Comparison of ENCODE assay signal across 28 cellular contexts in the genomic region with DNA sequence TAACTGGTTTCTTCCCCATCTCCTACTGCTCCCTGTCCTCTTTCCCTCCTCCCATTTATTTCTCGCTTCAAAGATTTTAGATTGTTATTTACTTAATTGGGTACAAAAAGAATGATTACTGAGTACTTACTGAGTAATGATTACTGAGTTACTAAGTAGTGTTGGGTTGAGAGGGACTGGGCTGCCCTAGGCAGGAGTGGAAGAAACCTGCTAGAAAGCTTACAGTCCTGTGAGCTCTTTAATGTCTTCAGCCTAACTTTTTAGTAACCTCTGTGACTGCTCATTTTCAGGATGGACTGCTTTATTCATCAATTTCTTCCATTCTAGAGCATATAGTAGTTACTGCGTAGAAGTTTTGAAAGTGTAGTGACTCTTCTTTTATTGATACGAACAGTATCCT. TPM values are rescaled to one million over a fixed set of nuclear protein-coding genes. Genes with fewer than 3 reads are reported as not detected.
DNase-seq lines count a peak whose midpoint lies in the region; ATAC-seq, FAIRE-seq and TF ChIP-seq lines count a peak whose summit lies in the region.
"Had no signal": no experiment of that assay in that cellular context is flagged by ENCODE, and none has a peak within 500 bp of the region (broad histone marks: within the 10 kb centered on the region; RNA-seq: fewer than 3 reads in every experiment).

No MANE protein-coding gene starts in this region.

- 95% methylated on average over 3 of the region's 3 CpGs for WGBS in GM12878 (ENCODE audit: insufficient coverage, insufficient replicate concordance, low lambda C conversion rate, missing lambda C conversion rate)

- DNase-seq in H54 (ENCODE audit: insufficient read length, low spot score) (no peak), GM12878 (ENCODE audit: low read depth, low spot score) (no peak), renal cortical epithelial cell (ENCODE audit: low read depth) (peak; percentile 46), endothelial cell (ENCODE audit: low spot score) (no peak), dedifferentiated amniotic fluid mesenchymal stem cell (ENCODE audit: extremely low spot score) (no peak), NCI-H345 treated with DMSO at 0.1 percent for 48 hours (lab: John Stamatoyannopoulos, UW; ENCODE audit: unreplicated experiment) (no peak)
- DNase-seq: 8988T; ACHN; BE2C; C1 segment of cervical spinal cord; CD4-positive, alpha-beta memory T cell; CD4-positive, CD25-positive, alpha-beta regulatory T cell; CD8-positive, alpha-beta memory T cell; COR-L47; DMS 273 treated with DMSO at 0.1 percent for 48 hours; DMS153; DMS53; DMS79; GF-D8 had no signal

- H3K27me3 ChIP-seq in GM12878 (replicated peaks in 1 of 2; ENCODE audit: control insufficient read depth in 2 of 2, insufficient read depth in 2 of 2, low read length in 1 of 2) (no peaks in the 10 kb centered on the region), endocrine pancreas (ENCODE audit: control insufficient read depth, insufficient read depth, low read length) (no peaks in the 10 kb centered on the region)
- H3K27me3 ChIP-seq: BE2C, BLaER1 had no signal

- RAD21 ChIA-PET in GM12878 (lab: Charles Lee; ENCODE audit: unreplicated experiment): interaction anchor here (0.8 kb wide), 1 partner anchor 40 kb away, joined by 3 read pairs; no protein-coding TSS in a partner anchor

- H3K4me3 ChIP-seq in GM12878: no peak overlapping the region; the same call in 1 of the 2 replicates
- peak overlapping the region; percentile 16 for H3K4me3 ChIP-seq in endocrine pancreas (ENCODE audit: control insufficient read depth, insufficient read depth, low read length)
- H3K4me3 ChIP-seq: BLaER1 had no signal

- H3K27ac ChIP-seq in GM12878 (ENCODE audit: control insufficient read depth, insufficient read depth): no peak overlapping the region
- H3K27ac ChIP-seq: BLaER1 had no signal

- H4K20me1 ChIP-seq in GM12878 (ENCODE audit: control insufficient read depth, insufficient read depth): no peaks in the 10 kb centered on the region

- TF ChIP-seq EP300 in GM12878 (IDR thresholded peaks at IDR 0.05; ENCODE audit: borderline replicate concordance in 1 of 2, control insufficient read depth in 1 of 2, low read depth in 2 of 2, low read length in 2 of 2): no peak

- H3K9ac ChIP-seq in GM12878 (ENCODE audit: control insufficient read depth, insufficient read depth, low read length) (no peak overlapping the region), endocrine pancreas (ENCODE audit: control insufficient read depth, insufficient read depth, low read length) (no peak overlapping the region)
- H3K9ac ChIP-seq: BLaER1 had no signal

- no peaks in the 10 kb centered on the region for H3K9me3 Mint-ChIP-seq in endothelial cell (ENCODE audit: unreplicated experiment)
- H3K9me3 Mint-ChIP-seq: CD4-positive, alpha-beta memory T cell; CD4-positive, CD25-positive, alpha-beta regulatory T cell; CD8-positive, alpha-beta memory T cell had no signal

- H3K79me2 ChIP-seq in GM12878 (ENCODE audit: control insufficient read depth, insufficient read depth, low read length): peaks cover 21% of the 10 kb centered on the region

- peaks cover under 1% of the 10 kb centered on the region for H3K4me1 Mint-ChIP-seq in endothelial cell (ENCODE audit: unreplicated experiment)

- TF ChIP-seq POLR2A in H54 (IDR thresholded peaks at IDR 0.05; ENCODE audit: low read depth, low read length): no peak
- TF ChIP-seq POLR2A in GM12878 (IDR thresholded peaks at IDR 0.05; ENCODE audit: low read depth, low read length): no peak

- no peak for TF ChIP-seq RAD21 in GM12878 (IDR thresholded peaks at IDR 0.05; ENCODE audit: insufficient read depth, low read depth, low read length)

- H3K27me3 Mint-ChIP-seq in endothelial cell (ENCODE audit: unreplicated experiment): no peaks in the 10 kb centered on the region
- H3K27me3 Mint-ChIP-seq: CD4-positive, alpha-beta memory T cell; CD4-positive, CD25-positive, alpha-beta regulatory T cell; CD8-positive, alpha-beta memory T cell had no signal

- SMC1A ChIA-PET in GM12878 (lab: Charles Lee; ENCODE audit: uncharacterized antibody, unreplicated experiment): interaction anchor here (0.7 kb wide), 1 partner anchor 75 kb away, joined by 3 read pairs; no protein-coding TSS in a partner anchor

- no peak overlapping the region for H3K4me2 ChIP-seq in GM12878 (ENCODE audit: control insufficient read depth, insufficient read depth)
- H3K4me2 ChIP-seq: BLaER1 had no signal

- no peak overlapping the region for H2AFZ ChIP-seq in GM12878 (ENCODE audit: control insufficient read depth, low read depth, low read length)

- no peak for TF ChIP-seq CTCF in GM12878 (IDR thresholded peaks at IDR 0.05 in 2 of 3, conservative IDR thresholded peaks at IDR 0.05 in 1 of 3; ENCODE audit: control insufficient read depth in 2 of 3, extremely low read depth in 1 of 3, insufficient read depth in 1 of 3, low read depth in 3 of 3, low read length in 3 of 3)
- TF ChIP-seq CTCF in endothelial cell (IDR thresholded peaks at IDR 0.05; ENCODE audit: unreplicated experiment): no peak

- peaks cover 9% of the 10 kb centered on the region for H3K36me3 Mint-ChIP-seq in endothelial cell (ENCODE audit: low read depth, unreplicated experiment)

- FAIRE-seq in H54 (lab: Jason Lieb, UNC) (peak; percentile 62), GM12878 (lab: Jason Lieb, UNC) (no peak)
- FAIRE-seq: A204.1, G401.6, GM12892, GM18507, GM19239 had no signal

- H3K9me3 ChIP-seq in GM12878 (replicated peaks; ENCODE audit: control insufficient read depth, insufficient read depth, low read length) (peaks cover 1% of the 10 kb centered on the region; the same call in 2 of the 3 replicates), endocrine pancreas (ENCODE audit: control insufficient read depth, low read length) (no peaks in the 10 kb centered on the region)
- H3K9me3 ChIP-seq: BE2C had no signal

- POLR2A ChIA-PET in GM12878 (lab: Charles Lee): no interaction called here

- intact Hi-C loops in GM12878 (cut with micrococcal nuclease; ENCODE audit: unreplicated experiment): no loop called here

- CTCF ChIA-PET in GM12878 (lab: Yijun Ruan, JAX): interaction anchor here (1.3 kb wide), 1 partner anchor 18 kb away, joined by 3 read pairs; no protein-coding TSS in a partner anchor

- no peak overlapping the region for H3K27ac Mint-ChIP-seq in endothelial cell (ENCODE audit: unreplicated experiment)
- H3K27ac Mint-ChIP-seq: CD14-positive monocyte; CD4-positive, CD25-positive, alpha-beta regulatory T cell had no signal

- H3K36me3 ChIP-seq in GM12878 (ENCODE audit: control insufficient read depth in 2 of 2, insufficient read depth in 2 of 2, low read length in 1 of 2): peaks cover 0 to 5% of the 10 kb centered on the region in 2 experiments; a peak in 2 of 4 replicates
- no peaks in the 10 kb centered on the region for H3K36me3 ChIP-seq in endocrine pancreas (ENCODE audit: control insufficient read depth, insufficient read depth, low read length)

- no peak overlapping the region for H3K4me3 Mint-ChIP-seq in endothelial cell (ENCODE audit: unreplicated experiment)
- H3K4me3 Mint-ChIP-seq: CD14-positive monocyte had no signal

- in situ Hi-C loops in GM12878 (cut with MboI): no loop called here

- ATAC-seq in GM12878 (peak; percentile 56), GM21619 (IDR thresholded peaks at IDR 0.05; ENCODE audit: unreplicated experiment) (no peak)

- H3K4me1 ChIP-seq in GM12878 (ENCODE audit: control insufficient read depth, insufficient read depth, low read length) (no peaks in the 10 kb centered on the region), endocrine pancreas (ENCODE audit: control insufficient read depth, insufficient read depth, low read length) (peaks cover 8% of the 10 kb centered on the region)

- BruUV-seq in GM12878 (replicated peaks; lab: Mats Ljungman, UMichigan): no TSS peak

TF ChIP-seq in GM12878, 131 proteins besides CTCF, POLR2A, EP300 and RAD21:
- TF ChIP-seq TAF1 (IDR thresholded peaks at IDR 0.05; ENCODE audit: borderline replicate concordance, low read depth, low read length) (no peak), ATF7 (IDR thresholded peaks at IDR 0.05; ENCODE audit: low read depth) (no peak), RBBP5 (conservative IDR thresholded peaks at IDR 0.05) (no peak), EZH2 (IDR thresholded peaks at IDR 0.05; ENCODE audit: borderline replicate concordance, control insufficient read depth, low read depth, low read length) (no peak), CEBPB (IDR thresholded peaks at IDR 0.05; ENCODE audit: borderline replicate concordance in 1 of 2, low read depth in 2 of 2, low read length in 2 of 2) (no peak)

RNA-seq across cellular contexts. Expression of gene PHF14, which starts 7.6 kb away (rescaled TPM):
- total RNA-seq in GM12878 (2013; cell fraction: nucleolus; rRNA removed): 294 and 332 TPM in 2 replicates
- total RNA-seq in GM12878 (2014; rRNA removed) (34.9 and 37.4 TPM in 2 replicates), GM12878 (2014; rRNA removed; fragmentation: Illumina TruSeq; extraction: Trizol) (47.1 and 50.0 TPM in 2 replicates), GM12878 (2021) (32.5 and 35.3 TPM in 2 replicates), renal cortical epithelial cell (18.2 and 43.6 TPM in 2 replicates), endothelial cell (ENCODE audit: unreplicated experiment) (50.4 TPM)
- polyA plus RNA-seq in GM12878 (2011; ENCODE audit: low read depth): 9.8 TPM
- polyA plus RNA-seq in GM12878 (2011; rRNA removed) (34.9 and 56.9 TPM in 2 replicates), GM12878 (2014; fragmentation: Illumina TruSeq; extraction: Trizol) (29.0 and 31.7 TPM in 2 replicates), GM12878 (2014; fragmentation: Nextera tagmentation; extraction: Ambion mirVana) (10 to 100 TPM; 25.3 to 30.9 TPM), GM12878 (2014; rRNA removed) (19.5 and 21.3 TPM in 2 replicates), GM12878 (2016; fragmentation: Nextera tagmentation; extraction: Ambion mirVana) (10 to 100 TPM; 23.5 to 24.4 TPM)
- polyA plus RNA-seq in GM12878 (2011; cell fraction: cytosol; rRNA removed): 11.7 and 13.9 TPM in 2 replicates
- 39.4 and 44.7 TPM in 2 replicates for polyA plus RNA-seq in GM12878 (2011; cell fraction: nucleus; rRNA removed)
- 17.7 and 17.9 TPM in 2 replicates for polyA plus RNA-seq in GM12878 (2012)
- polyA minus RNA-seq in GM12878 (2011; rRNA and poly(A)+ RNA removed): 40.0 and 70.5 TPM in 2 replicates
- polyA minus RNA-seq in GM12878 (2011; cell fraction: cytosol; rRNA and poly(A)+ RNA removed): 10.6 and 16.5 TPM in 2 replicates
- polyA minus RNA-seq in GM12878 (2011; cell fraction: nucleus; rRNA and poly(A)+ RNA removed): 99.5 and 148 TPM in 2 replicates
